ENCODE assay signal across 9 cellular contexts in genomic region chr13:19123502-19123901, GRCh38. TPM values are rescaled to one million over a fixed set of nuclear protein-coding genes. Genes with fewer than 3 reads are reported as not detected.
"Had no signal": no experiment of that assay in that cellular context is flagged by ENCODE, and none has a peak within 500 bp of the region (broad histone marks: within the 10 kb centered on the region; RNA-seq: fewer than 3 reads in every experiment).

No MANE protein-coding gene starts in this region.

- H3K27ac ChIP-seq: HL-60, KMS-11 had no signal

- H3K4me2 ChIP-seq: KMS-11 had no signal

- FAIRE-seq: HepG2, HTR-8/SVneo had no signal

- H3K9ac ChIP-seq: KMS-11 had no signal

- ATAC-seq: HepG2 had no signal

- DNase-seq: IMR-90, KBM-7, KG1 had no signal

RNA-seq across cellular contexts. Expression of gene TUBA3C, which starts 58.1 kb away (rescaled TPM):
- total RNA-seq: HepG2, HT-29, IMR-90 had no signal
- polyA plus RNA-seq: HepG2, IgD-negative memory B cell, IMR-90 had no signal
